Comparison of ENCODE assay signal across 18 cellular contexts in the genomic region with DNA sequence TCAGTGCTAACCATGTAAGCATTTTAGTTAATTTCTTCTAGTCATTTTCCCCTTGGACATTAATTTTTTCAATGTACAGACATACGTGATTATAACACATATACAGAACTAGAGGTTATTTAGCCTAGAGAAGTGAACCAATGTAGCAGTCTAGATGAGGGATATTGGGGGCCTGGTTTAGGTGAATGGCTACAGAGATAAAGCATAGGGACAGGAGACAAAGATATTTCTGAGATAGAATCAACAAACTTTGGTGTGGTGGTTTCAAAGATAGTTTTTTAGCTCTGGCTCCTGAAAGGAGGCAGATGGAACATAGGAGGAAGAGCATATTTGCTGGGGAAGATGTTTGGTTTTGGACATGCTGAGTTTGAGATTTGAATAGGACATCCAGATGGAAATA. TPM values are rescaled to one million over a fixed set of nuclear protein-coding genes. Genes with fewer than 3 reads are reported as not detected.
DNase-seq lines count a peak whose midpoint lies in the region; ATAC-seq, FAIRE-seq and TF ChIP-seq lines count a peak whose summit lies in the region.
"Had no signal": no experiment of that assay in that cellular context is flagged by ENCODE, and none has a peak within 500 bp of the region (broad histone marks: within the 10 kb centered on the region; RNA-seq: fewer than 3 reads in every experiment).

No MANE protein-coding gene starts in this region.

- peak overlapping the region; percentile 49 for H3K4me3 Mint-ChIP-seq in activated naive CD4-positive, alpha-beta T cell treated with anti-CD3 and anti-CD28 coated beads, Interleukin-2, amount 50 U/mL, for 24 hours
- H3K4me3 Mint-ChIP-seq in activated naive CD4-positive, alpha-beta T cell treated with anti-CD3 and anti-CD28 coated beads, Interleukin-2, amount 10 ng/mL, durations not matched to agents 7 days and 5 days, result no peak overlapping the region
- H3K4me3 Mint-ChIP-seq in central memory CD8-positive, alpha-beta T cell, result no peak overlapping the region
- H3K4me3 Mint-ChIP-seq: GM23338 had no signal

- no peaks in the 10 kb centered on the region for H3K27me3 Mint-ChIP-seq in activated naive CD4-positive, alpha-beta T cell treated with anti-CD3 and anti-CD28 coated beads, Interleukin-2, amount 50 U/mL, for 24 hours
- no peaks in the 10 kb centered on the region for H3K27me3 Mint-ChIP-seq in activated naive CD4-positive, alpha-beta T cell treated with anti-CD3 and anti-CD28 coated beads, Interleukin-2, amount 10 ng/mL, durations not matched to agents 7 days and 5 days
- H3K27me3 Mint-ChIP-seq in central memory CD8-positive, alpha-beta T cell, result no peaks in the 10 kb centered on the region

- no peak for ATAC-seq in central memory CD8-positive, alpha-beta T cell (replicated peaks; ENCODE audit: extremely low read depth, poor library complexity, severe bottlenecking)
- ATAC-seq in GM19023 (IDR thresholded peaks at IDR 0.05; ENCODE audit: unreplicated experiment) (no peak), left lobe of liver (no peak)
- ATAC-seq: A549, GM23338 had no signal

- peaks cover 3% of the 10 kb centered on the region for H3K36me3 ChIP-seq in osteoblast (ENCODE audit: insufficient read depth, low read length)

- peaks cover 74% of the 10 kb centered on the region for H3K4me1 Mint-ChIP-seq in activated naive CD4-positive, alpha-beta T cell treated with anti-CD3 and anti-CD28 coated beads, Interleukin-2, amount 50 U/mL, for 24 hours
- H3K4me1 Mint-ChIP-seq in activated naive CD4-positive, alpha-beta T cell treated with anti-CD3 and anti-CD28 coated beads, Interleukin-2, amount 10 ng/mL, durations not matched to agents 7 days and 5 days, result peaks cover 45% of the 10 kb centered on the region
- peaks cover 65% of the 10 kb centered on the region for H3K4me1 Mint-ChIP-seq in central memory CD8-positive, alpha-beta T cell

- TF ChIP-seq CTCF in osteoblast (IDR thresholded peaks at IDR 0.05; ENCODE audit: extremely low read depth, low read depth, low read length), result no peak

- peaks cover 25% of the 10 kb centered on the region for H3K4me1 ChIP-seq in osteoblast (ENCODE audit: insufficient read depth, low read length)
- H3K4me1 ChIP-seq: A549 had no signal

- H4K20me1 ChIP-seq in osteoblast (ENCODE audit: insufficient read depth, low read length), result peaks cover 38% of the 10 kb centered on the region

- H3K27ac ChIP-seq in osteoblast (ENCODE audit: low read depth, low read length), result no peak overlapping the region
- H3K27ac ChIP-seq: A549, C4-2B, HL-60 had no signal

- H3K27ac Mint-ChIP-seq in activated naive CD4-positive, alpha-beta T cell treated with anti-CD3 and anti-CD28 coated beads, Interleukin-2, amount 50 U/mL, for 24 hours, result peak overlapping the region; percentile 82
- no peak overlapping the region for H3K27ac Mint-ChIP-seq in activated naive CD4-positive, alpha-beta T cell treated with anti-CD3 and anti-CD28 coated beads, Interleukin-2, amount 10 ng/mL, durations not matched to agents 7 days and 5 days
- peak overlapping the region; percentile 21 for H3K27ac Mint-ChIP-seq in central memory CD8-positive, alpha-beta T cell (ENCODE audit: low read depth)
- H3K27ac Mint-ChIP-seq: GM23338 had no signal

- CTCF ChIA-PET in activated naive CD4-positive, alpha-beta T cell treated with anti-CD3 and anti-CD28 coated beads, Interleukin-2, amount 10 ng/mL, durations not matched to agents 7 days and 5 days (lab: Charles Lee), result interaction anchor here (0.9 to 3.2 kb wide), 4 partner anchors 10 to 31 kb away, joined by 3 to 23 read pairs (median 4); no protein-coding TSS in a partner anchor

- peak; percentile 11 for FAIRE-seq in GM19239 (lab: Jason Lieb, UNC)
- FAIRE-seq: A549, D721Med, HTR-8/SVneo had no signal

- H3K79me2 ChIP-seq in osteoblast (ENCODE audit: insufficient read depth, low read length), result peaks cover 91% of the 10 kb centered on the region

- H3K4me3 ChIP-seq in osteoblast (ENCODE audit: insufficient read depth, low read length), result no peak overlapping the region
- H3K4me3 ChIP-seq: A549, GM23338 had no signal

- H2AFZ ChIP-seq in osteoblast (ENCODE audit: low read length), result no peak overlapping the region
- H2AFZ ChIP-seq: GM23338 had no signal

- no peaks in the 10 kb centered on the region for H3K27me3 ChIP-seq in osteoblast (ENCODE audit: insufficient read depth, low read length)

- no peak for DNase-seq in activated naive CD4-positive, alpha-beta T cell treated with anti-CD3 and anti-CD28 coated beads, Interleukin-2, amount 10 ng/mL, durations not matched to agents 7 days and 5 days
- no peak for DNase-seq in GM19239 (ENCODE audit: insufficient read length, low spot score)
- no peak for DNase-seq in central memory CD8-positive, alpha-beta T cell (ENCODE audit: low spot score in 2 of 2)
- DNase-seq in osteoblast (ENCODE audit: insufficient read length, low spot score, missing footprints), result peak; percentile 36
- DNase-seq in EL, result no peak
- DNase-seq in left lobe of liver (ENCODE audit: low spot score), result no peak
- DNase-seq: DMS79, NCI-H187, RPMI8226, SIG-M5 had no signal

- no peak overlapping the region for H3K4me2 ChIP-seq in osteoblast (ENCODE audit: insufficient read depth, low read length)
- H3K4me2 ChIP-seq: A549, GM23338 had no signal

- peaks cover 10% of the 10 kb centered on the region for H3K36me3 Mint-ChIP-seq in activated naive CD4-positive, alpha-beta T cell treated with anti-CD3 and anti-CD28 coated beads, Interleukin-2, amount 50 U/mL, for 24 hours
- peaks cover 17% of the 10 kb centered on the region for H3K36me3 Mint-ChIP-seq in activated naive CD4-positive, alpha-beta T cell treated with anti-CD3 and anti-CD28 coated beads, Interleukin-2, amount 10 ng/mL, durations not matched to agents 7 days and 5 days
- peaks cover 10% of the 10 kb centered on the region for H3K36me3 Mint-ChIP-seq in central memory CD8-positive, alpha-beta T cell (ENCODE audit: insufficient read depth)

- H3K9me3 ChIP-seq in osteoblast (ENCODE audit: low read depth, low read length), result no peaks in the 10 kb centered on the region
- H3K9me3 ChIP-seq: A549 had no signal

- H3K9me3 Mint-ChIP-seq in activated naive CD4-positive, alpha-beta T cell treated with anti-CD3 and anti-CD28 coated beads, Interleukin-2, amount 50 U/mL, for 24 hours, result no peaks in the 10 kb centered on the region
- H3K9me3 Mint-ChIP-seq in activated naive CD4-positive, alpha-beta T cell treated with anti-CD3 and anti-CD28 coated beads, Interleukin-2, amount 10 ng/mL, durations not matched to agents 7 days and 5 days, result no peaks in the 10 kb centered on the region
- no peaks in the 10 kb centered on the region for H3K9me3 Mint-ChIP-seq in central memory CD8-positive, alpha-beta T cell
- H3K9me3 Mint-ChIP-seq: GM23338 had no signal

RNA-seq across cellular contexts. Expression of gene RLF, which starts 23.0 kb away (rescaled TPM):
- total RNA-seq in osteoblast (26.2 and 29.7 TPM in 2 replicates), left lobe of liver (4.8 TPM)
